8 cellular contexts compared by ENCODE assay signal in the genomic region with DNA sequence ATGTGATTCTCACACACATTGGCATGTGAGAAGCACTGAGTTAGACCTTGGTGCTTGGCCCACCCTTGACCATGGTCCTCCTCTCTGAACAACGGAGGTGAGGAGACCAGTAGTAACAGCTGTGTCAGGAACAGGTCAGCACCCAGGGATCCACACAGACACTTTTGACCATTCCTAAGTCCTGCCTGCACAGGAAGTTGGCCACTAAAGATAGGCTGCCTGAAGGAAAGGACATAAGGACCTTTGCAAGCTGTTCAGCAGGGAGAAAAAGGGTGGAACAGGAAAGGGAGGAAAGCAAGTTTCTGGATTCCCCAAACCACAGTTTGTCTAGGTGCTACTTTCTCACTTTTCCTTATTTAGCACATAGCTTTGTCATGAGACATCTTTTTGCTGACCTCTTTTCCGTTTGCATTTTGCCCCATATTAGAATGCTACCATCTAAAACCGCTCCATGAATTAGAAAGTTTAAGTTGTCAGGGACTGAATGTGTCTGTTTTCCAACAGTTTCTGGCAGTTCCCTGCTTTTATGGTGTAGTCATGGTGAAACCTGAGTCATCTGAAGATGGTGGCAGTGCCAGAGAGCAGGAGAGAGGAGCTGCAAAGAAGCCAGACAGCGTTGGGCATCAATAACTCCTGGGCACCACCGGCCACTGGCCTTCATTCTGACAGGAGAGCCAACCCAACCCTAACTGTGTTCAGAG. TPM values are rescaled to one million over a fixed set of nuclear protein-coding genes. Genes with fewer than 3 reads are reported as not detected.
DNase-seq lines count a peak whose midpoint lies in the region; ATAC-seq and TF ChIP-seq lines count a peak whose summit lies in the region.

No MANE protein-coding gene starts in this region.

- peaks cover 11% of the 10 kb centered on the region; the same call in 1 of the 2 replicates for H3K79me2 ChIP-seq in PC-9 (ENCODE audit: low read depth)

- H3K27me3 Mint-ChIP-seq in CD4-positive, alpha-beta T cell: peaks cover 27% of the 10 kb centered on the region
- peaks cover 71 to 91% of the 10 kb centered on the region in 2 donors for H3K27me3 Mint-ChIP-seq in effector memory CD8-positive, alpha-beta T cell
- peaks cover 14 to 17% of the 10 kb centered on the region in 2 donors for H3K27me3 Mint-ChIP-seq in natural killer cell treated with Interleukin-12 subunit alpha and Interleukin-12 subunit beta and Interleukin-15 and Interleukin-18, amount 100 ng/mL, for 72 hours

- H3K4me1 ChIP-seq in PC-9 (replicated peaks; ENCODE audit: insufficient read depth) (peaks cover 41% of the 10 kb centered on the region), prostate gland (replicated peaks) (no peaks in the 10 kb centered on the region)

- H3K4me1 Mint-ChIP-seq in CD4-positive, alpha-beta T cell (ENCODE audit: low read depth): peaks cover 19% of the 10 kb centered on the region
- H3K4me1 Mint-ChIP-seq in effector memory CD8-positive, alpha-beta T cell (ENCODE audit: low read depth in 2 of 2): peaks cover 4 to 13% of the 10 kb centered on the region in 2 donors
- H3K4me1 Mint-ChIP-seq in natural killer cell treated with Interleukin-12 subunit alpha and Interleukin-12 subunit beta and Interleukin-15 and Interleukin-18, amount 100 ng/mL, for 72 hours (ENCODE audit: low read depth in 2 of 2): peaks cover 20 to 29% of the 10 kb centered on the region in 2 donors

- H3K9me2 ChIP-seq in PC-9 (ENCODE audit: insufficient read depth): no peaks in the 10 kb centered on the region

- TF ChIP-seq POLR2A in prostate gland (IDR thresholded peaks at IDR 0.05): no peak

- H3F3A ChIP-seq in PC-9 (ENCODE audit: insufficient read depth, low read depth): peaks cover 28% of the 10 kb centered on the region

- H3K27ac ChIP-seq in CD4-positive, alpha-beta T cell (ENCODE audit: low read depth, low read length): no peak overlapping the region
- H3K27ac ChIP-seq in PC-9: peak overlapping the region; percentile 85
- peak overlapping the region in 1 of 2 donors; percentile 56 for H3K27ac ChIP-seq in prostate gland

- H3K4me3 ChIP-seq in PC-9: peak overlapping the region; percentile 62
- no peak overlapping the region for H3K4me3 ChIP-seq in prostate gland

- intact Hi-C loops in CD4-positive, alpha-beta T cell (cut with DNase I, micrococcal nuclease): no loop called here
- intact Hi-C loops in PC-9 (cut with micrococcal nuclease; ENCODE audit: unreplicated experiment): loop anchor here (1.0 kb wide), 1 partner anchor 15 kb away; no protein-coding TSS in a partner anchor
- intact Hi-C loops in prostate gland (cut with DNase I): no loop called here

- H3K27ac Mint-ChIP-seq in CD4-positive, alpha-beta T cell: peak overlapping the region; percentile 82
- peak overlapping the region in 1 of 2 donors; percentile 65 for H3K27ac Mint-ChIP-seq in effector memory CD8-positive, alpha-beta T cell
- H3K27ac Mint-ChIP-seq in natural killer cell treated with Interleukin-12 subunit alpha and Interleukin-12 subunit beta and Interleukin-15 and Interleukin-18, amount 100 ng/mL, for 72 hours: peak overlapping the region; percentile 67 to 78

- H3K36me3 ChIP-seq in PC-9 (ENCODE audit: low read depth) (no peaks in the 10 kb centered on the region), prostate gland (no peaks in the 10 kb centered on the region)

- no peak for ATAC-seq in CD4-positive, alpha-beta T cell (ENCODE audit: poor library complexity)
- no peak for ATAC-seq in effector memory CD8-positive, alpha-beta T cell (replicated peaks)
- no peak for ATAC-seq in natural killer cell treated with Interleukin-12 subunit alpha and Interleukin-12 subunit beta and Interleukin-15 and Interleukin-18, amount 100 ng/mL, for 72 hours
- no peak for ATAC-seq in GM21723 (IDR thresholded peaks at IDR 0.05; ENCODE audit: unreplicated experiment)

- no peaks in the 10 kb centered on the region for H3K27me3 ChIP-seq in CD4-positive, alpha-beta T cell (ENCODE audit: control insufficient read depth, insufficient read depth, low read length)
- H3K27me3 ChIP-seq in PC-9 (ENCODE audit: insufficient read depth, low read depth): no peaks in the 10 kb centered on the region
- H3K27me3 ChIP-seq in prostate gland (replicated peaks; ENCODE audit: insufficient read depth): no peaks in the 10 kb centered on the region

- 35% methylated on average over 5 of the region's 5 CpGs for WGBS in prostate gland

- no TSS peak for BruUV-seq in PC-9 (replicated peaks; lab: Mats Ljungman, UMichigan)

- no peaks in the 10 kb centered on the region for H3K9me3 ChIP-seq in CD4-positive, alpha-beta T cell (ENCODE audit: control insufficient read depth, low read length)
- H3K9me3 ChIP-seq in PC-9 (ENCODE audit: insufficient read depth, low read depth): no peaks in the 10 kb centered on the region
- H3K9me3 ChIP-seq in prostate gland: no peaks in the 10 kb centered on the region

- H3K4me2 ChIP-seq in PC-9: peak overlapping the region; percentile 80

- CTCF ChIA-PET in CD4-positive, alpha-beta T cell (lab: Charles Lee): no interaction called here
- CTCF ChIA-PET in PC-9 (lab: Charles Lee): interaction anchor here (0.6 to 1.2 kb wide), 3 partner anchors 21 to 38 kb away, joined by 3 to 15 read pairs (median 5); no protein-coding TSS in a partner anchor

- DNase-seq in CD4-positive, alpha-beta T cell: no peak
- DNase-seq in PC-9 (peak; percentile 54 to 74), Kasumi-1 (lab: John Stamatoyannopoulos, UW) (no peak), prostate gland (ENCODE audit: low spot score) (no peak), NCI-H1105 treated with DMSO at 0.1 percent for 48 hours (lab: John Stamatoyannopoulos, UW) (no peak)
- DNase-seq in effector memory CD8-positive, alpha-beta T cell: no peak
- DNase-seq in natural killer cell treated with Interleukin-12 subunit alpha and Interleukin-12 subunit beta and Interleukin-15 and Interleukin-18, amount 100 ng/mL, for 72 hours (ENCODE audit: low spot score): no peak

- peak overlapping the region; percentile 87 for H3K4me3 Mint-ChIP-seq in CD4-positive, alpha-beta T cell
- peak overlapping the region; percentile 65 to 73 for H3K4me3 Mint-ChIP-seq in effector memory CD8-positive, alpha-beta T cell
- peak overlapping the region; percentile 87 for H3K4me3 Mint-ChIP-seq in natural killer cell treated with Interleukin-12 subunit alpha and Interleukin-12 subunit beta and Interleukin-15 and Interleukin-18, amount 100 ng/mL, for 72 hours

- peak overlapping the region; percentile 77; the same call in 1 of the 2 replicates for H2AFZ ChIP-seq in PC-9

- H3K9me3 Mint-ChIP-seq in CD4-positive, alpha-beta T cell: no peaks in the 10 kb centered on the region
- no peaks in the 10 kb centered on the region for H3K9me3 Mint-ChIP-seq in effector memory CD8-positive, alpha-beta T cell
- H3K9me3 Mint-ChIP-seq in natural killer cell treated with Interleukin-12 subunit alpha and Interleukin-12 subunit beta and Interleukin-15 and Interleukin-18, amount 100 ng/mL, for 72 hours: no peaks in the 10 kb centered on the region

- TF ChIP-seq CTCF in CD4-positive, alpha-beta T cell (IDR thresholded peaks at IDR 0.05): no peak
- TF ChIP-seq CTCF in PC-9 (conservative IDR thresholded peaks at IDR 0.05) (no peak), prostate gland (IDR thresholded peaks at IDR 0.05) (no peak)

- H3K36me3 Mint-ChIP-seq in CD4-positive, alpha-beta T cell (ENCODE audit: low read depth): no peaks in the 10 kb centered on the region
- H3K36me3 Mint-ChIP-seq in effector memory CD8-positive, alpha-beta T cell (ENCODE audit: insufficient read depth): no peaks in the 10 kb centered on the region
- H3K36me3 Mint-ChIP-seq in natural killer cell treated with Interleukin-12 subunit alpha and Interleukin-12 subunit beta and Interleukin-15 and Interleukin-18, amount 100 ng/mL, for 72 hours: no peaks in the 10 kb centered on the region

- H4K20me1 ChIP-seq in PC-9 (ENCODE audit: insufficient read depth): no peaks in the 10 kb centered on the region

- POLR2A ChIA-PET in CD4-positive, alpha-beta T cell (lab: Charles Lee): no interaction called here
- POLR2A ChIA-PET in PC-9 (lab: Charles Lee; ENCODE audit: unreplicated experiment): interaction anchor here (0.6 to 1.1 kb wide), 6 partner anchors 15 to 1514 kb away, joined by 4 to 7 read pairs (median 4); no protein-coding TSS in a partner anchor

RNA-seq across cellular contexts. Expression of a gene that starts 1.1 kb away (rescaled TPM):
- under 1 TPM; 0.75 to 0.80 TPM for total RNA-seq in CD4-positive, alpha-beta T cell
- 46.8 and 50.7 TPM in 2 replicates for total RNA-seq in PC-9 (2021)
- total RNA-seq in natural killer cell treated with Interleukin-12 subunit alpha and Interleukin-12 subunit beta and Interleukin-15 and Interleukin-18, amount 100 ng/mL, for 72 hours: 1 to 10 TPM in 1 of 2 donors, under 1 TPM in 1; 0.43 to 2.2 TPM
- total RNA-seq in prostate gland: 1 to 10 TPM; 6.0 to 8.1 TPM

RNA-seq across cellular contexts. Expression of a gene that starts 41.1 kb away (rescaled TPM):
- 1 to 10 TPM; 5.3 to 6.2 TPM for total RNA-seq in CD4-positive, alpha-beta T cell
- 15.8 and 16.9 TPM in 2 replicates for total RNA-seq in PC-9 (2021)
- total RNA-seq in natural killer cell treated with Interleukin-12 subunit alpha and Interleukin-12 subunit beta and Interleukin-15 and Interleukin-18, amount 100 ng/mL, for 72 hours: 1 to 10 TPM; 6.0 to 6.9 TPM
- total RNA-seq in prostate gland: 10 to 100 TPM; 17.9 to 32.3 TPM

Comparison
In these comparisons a context has a peak if more than half of its experiments do, and no peak if none do; other contexts are left out.
1. DNase-seq: peak in PC-9 (2 of 2); none in CD4-positive, alpha-beta T cell (0 of 10), effector memory CD8-positive, alpha-beta T cell (0 of 3), natural killer cell treated with Interleukin-12 subunit alpha and Interleukin-12 subunit beta and Interleukin-15 and Interleukin-18, amount 100 ng/mL, for 72 hours (single experiment), Kasumi-1 (0 of 2), prostate gland (single experiment) and NCI-H1105 treated with DMSO at 0.1 percent for 48 hours (single experiment).
2. Peak in every context shown above with its lines, with median percentiles within 50 percentile points of each other: H3K4me3 Mint-ChIP-seq.